In the genomic region with DNA sequence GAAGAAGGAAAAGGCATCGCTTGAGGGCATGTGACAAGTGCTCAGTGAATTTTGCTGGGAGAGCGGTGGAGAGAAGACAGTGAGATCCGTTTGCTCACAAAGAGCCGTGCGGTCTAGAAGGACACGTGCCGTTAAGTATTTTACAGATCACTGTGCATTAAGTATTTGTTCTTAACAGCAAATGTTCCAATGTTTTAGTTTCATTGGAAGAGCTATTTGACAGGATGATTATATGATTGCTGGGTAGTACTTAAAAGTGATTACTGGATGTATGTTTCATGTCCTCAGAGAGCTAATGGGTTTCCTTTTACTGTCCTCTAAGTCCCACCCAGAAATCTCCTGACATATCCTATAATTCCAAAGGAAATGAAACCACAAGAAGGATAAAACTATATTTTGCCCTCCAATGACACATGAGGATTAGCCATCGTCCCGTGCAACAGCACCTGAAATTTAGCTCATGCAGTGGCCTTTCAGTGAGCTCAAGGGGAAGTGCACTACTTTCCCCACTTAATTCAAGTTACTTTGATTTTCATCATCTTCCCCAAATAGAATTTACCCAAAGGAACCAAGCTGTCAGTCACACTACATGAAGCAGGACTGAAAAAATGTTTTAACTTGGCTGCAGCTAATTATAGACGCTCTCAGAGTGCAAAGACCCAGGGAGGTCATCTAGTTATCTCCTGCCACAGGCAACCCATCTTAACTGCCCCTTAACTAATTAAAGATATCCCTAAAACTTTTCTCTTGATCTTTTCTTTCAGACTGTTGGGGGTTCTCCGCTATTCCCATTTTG, we compare ENCODE assay signal across 15 cellular contexts.
DNase-seq lines count a peak whose midpoint lies in the region; ATAC-seq and TF ChIP-seq lines count a peak whose summit lies in the region.
"Had no signal": no experiment of that assay in that cellular context is flagged by ENCODE, and none has a peak within 500 bp of the region (broad histone marks: within the 10 kb centered on the region; RNA-seq: fewer than 3 reads in every experiment).

No MANE protein-coding gene starts in this region.

- no peak overlapping the region for H3K4me3 Mint-ChIP-seq in stimulated activated naive B cell treated with anti-CD40 and anti-IgM and Interleukin-4, amounts not matched to agents 10 μg/mL and 1 μg/mL and 100 μg/mL, for 72 hours

- H3K9me3 Mint-ChIP-seq in stimulated activated naive B cell treated with anti-CD40 and anti-IgM and Interleukin-4, amounts not matched to agents 10 μg/mL and 1 μg/mL and 100 μg/mL, for 72 hours = no peaks in the 10 kb centered on the region

- no peak overlapping the region for H3K4me3 ChIP-seq in epithelial cell of esophagus (ENCODE audit: low read length)
- H3K4me3 ChIP-seq: HAP-1, MG63, SJSA1 had no signal

- no peaks in the 10 kb centered on the region for H3K27me3 Mint-ChIP-seq in stimulated activated naive B cell treated with anti-CD40 and anti-IgM and Interleukin-4, amounts not matched to agents 10 μg/mL and 1 μg/mL and 100 μg/mL, for 72 hours

- peaks cover 14 to 21% of the 10 kb centered on the region in 2 donors for H3K4me1 Mint-ChIP-seq in stimulated activated naive B cell treated with anti-CD40 and anti-IgM and Interleukin-4, amounts not matched to agents 10 μg/mL and 1 μg/mL and 100 μg/mL, for 72 hours

- DNase-seq in NOMO-1 treated with DMSO at 0.1 percent for 48 hours (lab: John Stamatoyannopoulos, UW; ENCODE audit: unreplicated experiment) (peak; percentile 34), NOMO-1 treated with dmso at 0.1 percent for 144 hours (lab: John Stamatoyannopoulos, UW; ENCODE audit: unreplicated experiment) (no peak), NCI-H2227 treated with DMSO at 0.1 percent for 48 hours (lab: John Stamatoyannopoulos, UW) (peak; percentile 64), epithelial cell of esophagus (ENCODE audit: low read depth) (peak; percentile 29), islet precursor cell (no peak)
- DNase-seq in stimulated activated naive B cell treated with anti-CD40 and anti-IgM and Interleukin-4, amounts not matched to agents 10 μg/mL and 1 μg/mL and 100 μg/mL, for 72 hours = no peak
- DNase-seq: MG63, NCI-H1105, NCI-H187 treated with DMSO at 0.1 percent for 48 hours, NCI-H446 treated with DMSO at 0.1 percent for 48 hours, NCI-H82 had no signal

- peak overlapping the region; percentile 16 for H3K27ac Mint-ChIP-seq in stimulated activated naive B cell treated with anti-CD40 and anti-IgM and Interleukin-4, amounts not matched to agents 10 μg/mL and 1 μg/mL and 100 μg/mL, for 72 hours

- no peaks in the 10 kb centered on the region for H3K36me3 Mint-ChIP-seq in stimulated activated naive B cell treated with anti-CD40 and anti-IgM and Interleukin-4, amounts not matched to agents 10 μg/mL and 1 μg/mL and 100 μg/mL, for 72 hours

- no peak for TF ChIP-seq CTCF in epithelial cell of esophagus (IDR thresholded peaks at IDR 0.05; ENCODE audit: insufficient read depth, low read depth, low read length, missing control alignments)

- peak; percentile 48 for ATAC-seq in stimulated activated naive B cell treated with anti-CD40 and anti-IgM and Interleukin-4, amounts not matched to agents 10 μg/mL and 1 μg/mL and 100 μg/mL, for 72 hours (replicated peaks)
- ATAC-seq in GM18511 (IDR thresholded peaks at IDR 0.05; ENCODE audit: unreplicated experiment) = no peak
- ATAC-seq: HepG2 had no signal

Comparison
In these comparisons a context has a peak if more than half of its experiments do, and no peak if none do; other contexts are left out.
1. DNase-seq: peak in NOMO-1 treated with DMSO at 0.1 percent for 48 hours (single experiment), NCI-H2227 treated with DMSO at 0.1 percent for 48 hours (single experiment) and epithelial cell of esophagus (single experiment); none in NOMO-1 treated with dmso at 0.1 percent for 144 hours (single experiment), stimulated activated naive B cell treated with anti-CD40 and anti-IgM and Interleukin-4, amounts not matched to agents 10 μg/mL and 1 μg/mL and 100 μg/mL, for 72 hours (single experiment) and islet precursor cell (single experiment).